In genomic region chr20:19889011-19889953, GRCh38 we compare ENCODE assay signal across 8 cellular contexts.
DNase-seq lines count a peak whose midpoint lies in the region; ATAC-seq, FAIRE-seq and TF ChIP-seq lines count a peak whose summit lies in the region.

No MANE protein-coding gene starts in this region.

- peak in 1 of 3 donors; percentile 29 for TF ChIP-seq POLR2A in body of pancreas (IDR thresholded peaks at IDR 0.05)
- no peak for TF ChIP-seq POLR2A in spleen (IDR thresholded peaks at IDR 0.05)

- no peak for FAIRE-seq in kidney (lab: Jason Lieb, UNC)

- H3K4me1 ChIP-seq in body of pancreas (peaks cover 55% of the 10 kb centered on the region), kidney (ENCODE audit: control insufficient read depth in 1 of 2, insufficient read depth in 1 of 2, low read depth in 1 of 2, low read length in 2 of 2) (peaks cover 27 to 41% of the 10 kb centered on the region in 2 donors), spleen (peaks cover 0 to 91% (median 38%) of the 10 kb centered on the region in 6 donors)

- H3K36me3 ChIP-seq in body of pancreas (replicated peaks in 1 of 2; ENCODE audit: insufficient read depth in 1 of 2, low read depth in 2 of 2) (no peaks in the 10 kb centered on the region), kidney (ENCODE audit: control insufficient read depth in 1 of 2, insufficient read depth in 2 of 2, low read length in 2 of 2) (peaks cover 6 to 8% of the 10 kb centered on the region in 2 donors), spleen (peaks cover 0 to 19% (median 0%) of the 10 kb centered on the region in 6 donors)

- intact Hi-C loops in body of pancreas (cut with DNase I), result no loop called here
- intact Hi-C loops in kidney (cut with DNase I), result no loop called here
- intact Hi-C loops in spleen (cut with DNase I; ENCODE audit: low total_unique reads), result loop anchor here (10.0 kb wide), 1 partner anchor 104 kb away; no protein-coding TSS in a partner anchor

- no peak overlapping the region for H3K4me3 ChIP-seq in body of pancreas
- H3K4me3 ChIP-seq in kidney (ENCODE audit: low read length in 2 of 2), result peak overlapping the region; percentile 59 to 75
- H3K4me3 ChIP-seq in spleen, result peak overlapping the region; percentile 15 to 68 (median 31)

- DNase-seq in HCEC 1CT, result peak; percentile 62
- DNase-seq in body of pancreas, result peak; percentile 21 to 49 (median 34)
- peak; percentile 85 for DNase-seq in kidney
- peak; percentile 80 for DNase-seq in spleen
- DNase-seq in NCI-H2171 treated with DMSO at 0.1 percent for 48 hours (lab: John Stamatoyannopoulos, UW), result no peak
- no peak for DNase-seq in stimulated activated CD4-positive, alpha-beta T cell treated with anti-CD3 and anti-CD28 coated beads, Interleukin-15, amount 100 ng/mL, for 24 hours
- no peak for DNase-seq in activated effector memory CD4-positive, alpha-beta T cell treated with anti-CD3 and anti-CD28 coated beads, Interleukin-2, amount 50 U/mL, for 16 hours
- no peak for DNase-seq in mesenteric fat pad (ENCODE audit: low spot score)

- no peak for TF ChIP-seq CTCF in body of pancreas (IDR thresholded peaks at IDR 0.05)
- TF ChIP-seq CTCF in kidney (IDR thresholded peaks at IDR 0.05; ENCODE audit: borderline replicate concordance, extremely low read depth, insufficient read depth), result no peak
- no peak for TF ChIP-seq CTCF in spleen (IDR thresholded peaks at IDR 0.05 in 8 of 11, conservative IDR thresholded peaks at IDR 0.05 in 3 of 11)

- H3K9ac ChIP-seq in kidney (ENCODE audit: low read length in 2 of 2), result peak overlapping the region; percentile 42 to 76

- WGBS in body of pancreas, 2 donors, result 7 to 32% methylated on average over 15 to 21 of the region's 21 CpGs
- 14 to 28% (median 24%) methylated on average over 21 of the region's 21 CpGs for WGBS in spleen, 5 donors

- no peaks in the 10 kb centered on the region for H3K27me3 ChIP-seq in body of pancreas
- peaks cover 0 to 9% (median 0%) of the 10 kb centered on the region in 7 donors for H3K27me3 ChIP-seq in spleen (replicated peaks in 1 of 7)

- H3K9me3 ChIP-seq in body of pancreas, result no peaks in the 10 kb centered on the region
- H3K9me3 ChIP-seq in kidney (ENCODE audit: control insufficient read depth in 1 of 2, low read length in 2 of 2), result no peaks in the 10 kb centered on the region
- H3K9me3 ChIP-seq in spleen, result no peaks in the 10 kb centered on the region

- H3K27ac ChIP-seq in body of pancreas (peak overlapping the region; percentile 9 to 77 (median 68)), kidney (ENCODE audit: low read depth in 2 of 2, low read length in 2 of 2) (peak overlapping the region; percentile 85 to 93), spleen (peak overlapping the region; percentile 63 to 89 (median 84))

- peak; percentile 59 for ATAC-seq in body of pancreas

Comparison
In these comparisons a context has a peak if more than half of its experiments do, and no peak if none do; other contexts are left out.
1. DNase-seq: peak in HCEC 1CT (single experiment), body of pancreas (4 of 4), kidney (single experiment) and spleen (single experiment); none in NCI-H2171 treated with DMSO at 0.1 percent for 48 hours (single experiment), stimulated activated CD4-positive, alpha-beta T cell treated with anti-CD3 and anti-CD28 coated beads, Interleukin-15, amount 100 ng/mL, for 24 hours (single experiment), activated effector memory CD4-positive, alpha-beta T cell treated with anti-CD3 and anti-CD28 coated beads, Interleukin-2, amount 50 U/mL, for 16 hours (single experiment) and mesenteric fat pad (single experiment).
2. H3K4me3 ChIP-seq: peak in kidney (2 of 2) and spleen (8 of 8); none in body of pancreas (0 of 2).
3. Peak in every context shown above with its lines, with median percentiles within 50 percentile points of each other: H3K27ac ChIP-seq.